Comparison of ENCODE assay signal across 19 cellular contexts in genomic region chr2:218996937-218997336, GRCh38. TPM values are rescaled to one million over a fixed set of nuclear protein-coding genes. Genes with fewer than 3 reads are reported as not detected.
DNase-seq lines count a peak whose midpoint lies in the region; ATAC-seq, FAIRE-seq and TF ChIP-seq lines count a peak whose summit lies in the region.
"Had no signal": no experiment of that assay in that cellular context is flagged by ENCODE, and none has a peak within 500 bp of the region (broad histone marks: within the 10 kb centered on the region; RNA-seq: fewer than 3 reads in every experiment).

No MANE protein-coding gene starts in this region.

- no peak for TF ChIP-seq CTCF in stomach (IDR thresholded peaks at IDR 0.05)

- H3K9me3 ChIP-seq in stomach (no peaks in the 10 kb centered on the region), MG63 (no peaks in the 10 kb centered on the region)

- ATAC-seq in SK-N-SH treated with all-trans-retinoic acid at 6 μM for 48 hours = no peak; the same call in 2 of the 3 replicates
- ATAC-seq in HG02588 (IDR thresholded peaks at IDR 0.05; ENCODE audit: unreplicated experiment) = no peak
- ATAC-seq: stimulated activated naive CD8-positive, alpha-beta T cell treated with anti-CD3 and anti-CD28 coated beads, Interleukin-15, Interleukin-2, amounts not matched to agents 100 U/mL and 50 U/mL, for 24 hours had no signal

- WGBS in stomach, 5 donors = 22 to 41% (median 26%) methylated on average over 3 to 4 of the region's 4 CpGs

- H3K27me3 ChIP-seq in stomach = peaks cover 31 to 100% (median 74%) of the 10 kb centered on the region in 3 donors
- H3K27me3 ChIP-seq in MG63 = 0 out of 2 replicates have a peak, but pooled peaks cover 2% of the 10 kb centered on the region

- H3K4me1 ChIP-seq in stomach = peaks cover 21 to 76% (median 65%) of the 10 kb centered on the region in 4 donors

- DNase-seq in LHCN-M2 (ENCODE audit: low read depth) (peak; percentile 36), NCI-H2196 (lab: John Stamatoyannopoulos, UW; ENCODE audit: unreplicated experiment) (peak; percentile 76), stomach (peak; percentile 57), GM12891 (ENCODE audit: insufficient read length, low spot score) (no peak), MG63 (no peak)
- DNase-seq: activated effector memory CD4-positive, alpha-beta T cell treated with anti-CD3 and anti-CD28 coated beads, Interleukin-2, amount 50 U/mL, for 16 hours; CD4-positive, alpha-beta T cell; dorsolateral prefrontal cortex; Karpas-422; mammary epithelial cell; stimulated activated naive CD8-positive, alpha-beta T cell treated with anti-CD3 and anti-CD28 coated beads, Interleukin-15, Interleukin-2, amounts not matched to agents 100 U/mL and 50 U/mL, for 24 hours had no signal

- intact Hi-C loops in stomach (cut with DNase I; ENCODE audit: low total_unique reads) = no loop called here

- no peaks in the 10 kb centered on the region for H3K36me3 ChIP-seq in stomach
- no peaks in the 10 kb centered on the region for H3K36me3 ChIP-seq in MG63

- no peak for FAIRE-seq in GM12891 (lab: Jason Lieb, UNC)
- FAIRE-seq: astrocyte, H1, TTC549 had no signal

- H3K27ac ChIP-seq in stomach = peak overlapping the region; percentile 49 to 89 (median 79)

- no peak for TF ChIP-seq EP300 in stomach (IDR thresholded peaks at IDR 0.05)

- H3K4me3 ChIP-seq in stomach (peak overlapping the region in 1 of 4 donors; percentile 45), MG63 (no peak overlapping the region)

- TF ChIP-seq POLR2A in stomach (IDR thresholded peaks at IDR 0.05) (no peak), GM12891 (IDR thresholded peaks at IDR 0.05; ENCODE audit: low read depth, low read length) (no peak)

TF ChIP-seq in SK-N-SH treated with all-trans-retinoic acid at 6 μM for 48 hours, 23 proteins besides CTCF, POLR2A, EP300 and RAD21:
- TF ChIP-seq TCF4 (CRISPR knock-in tag; IDR thresholded peaks at IDR 0.05; ENCODE audit: borderline replicate concordance) (peak; percentile 73; the same call in 1 of the 2 replicates), PATZ1 (CRISPR knock-in tag; IDR thresholded peaks at IDR 0.05; ENCODE audit: borderline replicate concordance) (no peak), ARNTL (CRISPR knock-in tag; IDR thresholded peaks at IDR 0.05; ENCODE audit: borderline replicate concordance, low read depth) (no peak)

TF ChIP-seq in GM12891, 5 proteins besides CTCF, POLR2A, EP300 and RAD21:
- no peak for TF ChIP-seq TAF1 (IDR thresholded peaks at IDR 0.05; ENCODE audit: low read depth, low read length)
- no peak for TF ChIP-seq POU2F2 (IDR thresholded peaks at IDR 0.05; ENCODE audit: low read depth, low read length)
- TF ChIP-seq PAX5 (IDR thresholded peaks at IDR 0.05; ENCODE audit: insufficient read depth, low read length, severe bottlenecking) = no peak
- TF ChIP-seq POLR2AphosphoS5 (IDR thresholded peaks at IDR 0.05; ENCODE audit: low read depth, low read length) = no peak
- no peak for TF ChIP-seq SPI1 (IDR thresholded peaks at IDR 0.05; ENCODE audit: low read depth, low read length)

RNA-seq across cellular contexts. Expression of gene CRYBA2, which starts 3.7 kb away (rescaled TPM):
- total RNA-seq in LHCN-M2 (2014; rRNA removed) (not detected in 2 replicates), stomach (1 to 10 TPM in 1 of 5 donors, not detected in 4; 2.8 TPM)
- polyA plus RNA-seq in LHCN-M2 (2012) = not detected
- polyA plus RNA-seq in stomach = 1 to 10 TPM; 1.2 to 7.5 (median 3.7) TPM
- polyA plus RNA-seq in GM12891 (2012; ENCODE audit: low read depth, missing spikeins) = not detected
- not detected in 2 replicates for total RNA-seq in MG63 (2014; rRNA removed; shearing (Covaris generic); ENCODE audit: low replicate concordance)
- total RNA-seq: activated CD8-positive, alpha-beta memory T cell treated with anti-CD3 and anti-CD28 coated beads for 36 hours; astrocyte; CD4-positive, alpha-beta T cell; fibroblast of lung; H1; mammary epithelial cell; skeletal muscle tissue had no signal
- polyA plus RNA-seq: fibroblast of lung, H1 had no signal

RNA-seq across cellular contexts. Expression of gene FEV, which starts 12.0 kb away (rescaled TPM):
- total RNA-seq in LHCN-M2 (2014; rRNA removed) (not detected in 2 replicates), stomach (1 to 10 TPM in 1 of 5 donors, not detected in 4; 1.3 TPM)
- polyA plus RNA-seq in LHCN-M2 (2012) = not detected
- 1 to 10 TPM in 1 of 3 donors, under 1 TPM in 2; 0.28 to 6.4 (median 0.87) TPM for polyA plus RNA-seq in stomach
- not detected for polyA plus RNA-seq in GM12891 (2012; ENCODE audit: low read depth, missing spikeins)
- total RNA-seq in MG63 (2014; rRNA removed; shearing (Covaris generic); ENCODE audit: low replicate concordance) = not detected in 2 replicates
- total RNA-seq: activated CD8-positive, alpha-beta memory T cell treated with anti-CD3 and anti-CD28 coated beads for 36 hours; astrocyte; CD4-positive, alpha-beta T cell; fibroblast of lung; H1; mammary epithelial cell; skeletal muscle tissue had no signal
- polyA plus RNA-seq: fibroblast of lung, H1, mammary epithelial cell had no signal

RNA-seq across cellular contexts. Expression of gene CDK5R2, which starts 37.5 kb away (rescaled TPM):
- total RNA-seq in LHCN-M2 (2014; rRNA removed) (0.17 and 0.38 TPM in 2 replicates), stomach (under 1 TPM in 3 of 5 donors, not detected in 2; 0.37 to 0.58 (median 0.45) TPM)
- 0.24 TPM for polyA plus RNA-seq in LHCN-M2 (2012)
- polyA plus RNA-seq in stomach = under 1 TPM; 0.20 to 0.56 (median 0.46) TPM
- polyA plus RNA-seq in GM12891 (2012; ENCODE audit: low read depth, missing spikeins) = 0.03 TPM
- total RNA-seq in MG63 (2014; rRNA removed; shearing (Covaris generic); ENCODE audit: low replicate concordance) = not detected in 2 replicates
- total RNA-seq: activated CD8-positive, alpha-beta memory T cell treated with anti-CD3 and anti-CD28 coated beads for 36 hours; CD4-positive, alpha-beta T cell; H1; skeletal muscle tissue had no signal

RNA-seq across cellular contexts. Expression of gene CFAP65, which starts 44.4 kb away (rescaled TPM):
- total RNA-seq in LHCN-M2 (2014; rRNA removed) (under 0.01 TPM in 1 of 2 replicates, not detected in the other), stomach (1 to 10 TPM in 1 of 5 donors, not detected in 4; 2.6 TPM)
- polyA plus RNA-seq in LHCN-M2 (2012) = not detected
- polyA plus RNA-seq in stomach = under 1 TPM in 1 of 3 donors, not detected in 2; 0.10 TPM
- polyA plus RNA-seq in GM12891 (2012; ENCODE audit: low read depth, missing spikeins) = not detected
- 0.03 TPM in 1 of 2 replicates, not detected in the other for total RNA-seq in MG63 (2014; rRNA removed; shearing (Covaris generic); ENCODE audit: low replicate concordance)
- total RNA-seq: activated CD8-positive, alpha-beta memory T cell treated with anti-CD3 and anti-CD28 coated beads for 36 hours; CD4-positive, alpha-beta T cell; fibroblast of lung; skeletal muscle tissue had no signal
- polyA plus RNA-seq: fibroblast of lung had no signal

Comparison
In these comparisons a context has a peak if more than half of its experiments do, and no peak if none do; other contexts are left out.
1. DNase-seq: peak in LHCN-M2 (single experiment), NCI-H2196 (single experiment) and stomach (single experiment); none in GM12891 (single experiment) and MG63 (single experiment).